ENCODE assay signal across 33 cellular contexts in genomic region chr15:58512522-58512921, GRCh38.
"Had no signal": no experiment of that assay in that cellular context is flagged by ENCODE, and none has a peak within 500 bp of the region (broad histone marks: within the 10 kb centered on the region; RNA-seq: fewer than 3 reads in every experiment).

No MANE protein-coding gene starts in this region.

- H3K36me3 Mint-ChIP-seq: activated CD4-positive, alpha-beta memory T cell treated with anti-CD3 and anti-CD28 coated beads for 36 hours had no signal

- H3K36me3 ChIP-seq: esophagus squamous epithelium, gastroesophageal sphincter, WERI-Rb-1 had no signal

- H3K4me1 ChIP-seq: gastroesophageal sphincter had no signal

- H3K27me3 Mint-ChIP-seq: activated CD4-positive, alpha-beta memory T cell treated with anti-CD3 and anti-CD28 coated beads for 36 hours; activated CD4-positive, alpha-beta T cell treated with anti-CD3 and anti-CD28 coated beads for 36 hours; activated CD4-positive, alpha-beta T cell treated with anti-CD3 and anti-CD28 coated beads, Interleukin-2, amount 10 ng/mL, durations not matched to agents 24 days and 14 days; activated CD8-positive, alpha-beta memory T cell treated with anti-CD3 and anti-CD28 coated beads, Interleukin-2, amount 10 ng/mL, durations not matched to agents 7 days and 5 days; activated naive CD8-positive, alpha-beta T cell treated with anti-CD3 and anti-CD28 coated beads, Interleukin-2, amount 10 ng/mL, durations not matched to agents 7 days and 5 days; T-helper 17 cell had no signal

- H3K4me3 Mint-ChIP-seq: activated B cell treated with CpG ODN at 0.5 μM for 24 hours; activated CD4-positive, alpha-beta memory T cell treated with anti-CD3 and anti-CD28 coated beads for 36 hours; activated CD4-positive, alpha-beta T cell treated with anti-CD3 and anti-CD28 coated beads for 36 hours; activated CD4-positive, alpha-beta T cell treated with anti-CD3 and anti-CD28 coated beads, Interleukin-2, amount 10 ng/mL, durations not matched to agents 24 days and 14 days; activated CD8-positive, alpha-beta memory T cell treated with anti-CD3 and anti-CD28 coated beads, Interleukin-2, amount 10 ng/mL, durations not matched to agents 7 days and 5 days; activated CD8-positive, alpha-beta T cell treated with anti-CD3 and anti-CD28 coated beads, Interleukin-2, amount 10 ng/mL, durations not matched to agents 7 days and 5 days; activated naive CD4-positive, alpha-beta T cell treated with anti-CD3 and anti-CD28 coated beads, Interleukin-2, amount 10 ng/mL, durations not matched to agents 7 days and 5 days; activated naive CD8-positive, alpha-beta T cell treated with anti-CD3 and anti-CD28 coated beads, Interleukin-2, amount 10 ng/mL, durations not matched to agents 7 days and 5 days; activated T-cell treated with anti-CD3 and anti-CD28 coated beads, Interleukin-2, amount 50 U/mL, for 72 hours; effector memory CD8-positive, alpha-beta T cell; T-helper 17 cell; T-helper 2 cell treated with Interferon-gamma antibody and Interleukin-4, amounts not matched to agents 5 μg/mL and 100 μg/mL, for 36 hours had no signal

- H3K27ac ChIP-seq: epithelial cell of prostate, esophagus squamous epithelium, gastroesophageal sphincter, WERI-Rb-1 had no signal

- H3K27ac Mint-ChIP-seq: activated B cell treated with CpG ODN at 0.5 μM for 24 hours; activated CD4-positive, alpha-beta memory T cell treated with anti-CD3 and anti-CD28 coated beads for 36 hours; activated CD4-positive, alpha-beta T cell treated with anti-CD3 and anti-CD28 coated beads for 36 hours; activated CD4-positive, alpha-beta T cell treated with anti-CD3 and anti-CD28 coated beads, Interleukin-2, amount 10 ng/mL, durations not matched to agents 24 days and 14 days; activated CD8-positive, alpha-beta memory T cell treated with anti-CD3 and anti-CD28 coated beads, Interleukin-2, amount 10 ng/mL, durations not matched to agents 7 days and 5 days; activated CD8-positive, alpha-beta T cell treated with anti-CD3 and anti-CD28 coated beads, Interleukin-2, amount 10 ng/mL, durations not matched to agents 7 days and 5 days; activated naive CD4-positive, alpha-beta T cell treated with anti-CD3 and anti-CD28 coated beads, Interleukin-2, amount 10 ng/mL, durations not matched to agents 7 days and 5 days; activated naive CD4-positive, alpha-beta T cell treated with anti-CD3 and anti-CD28 coated beads, Interleukin-2, amount 50 U/mL, for 72 hours; activated naive CD8-positive, alpha-beta T cell treated with anti-CD3 and anti-CD28 coated beads, Interleukin-2, amount 10 ng/mL, durations not matched to agents 7 days and 5 days; activated T-cell treated with anti-CD3 and anti-CD28 coated beads, Interleukin-2, amount 50 U/mL, for 72 hours; effector memory CD8-positive, alpha-beta T cell; T-helper 17 cell; T-helper 2 cell treated with Interferon-gamma antibody and Interleukin-4, amounts not matched to agents 5 μg/mL and 100 μg/mL, for 36 hours had no signal

- H3K27me3 ChIP-seq: esophagus squamous epithelium, gastroesophageal sphincter had no signal

- FAIRE-seq: astrocyte, colon, endometrium, endothelial cell of umbilical vein had no signal

- H3K9me3 ChIP-seq: esophagus squamous epithelium, gastroesophageal sphincter had no signal

- DNase-seq: activated B cell treated with CpG ODN at 0.5 μM for 24 hours; activated CD4-positive, alpha-beta memory T cell treated with anti-CD3 and anti-CD28 coated beads for 36 hours; activated CD4-positive, alpha-beta T cell treated with anti-CD3 and anti-CD28 coated beads for 36 hours; activated CD4-positive, alpha-beta T cell treated with anti-CD3 and anti-CD28 coated beads, Interleukin-2, amount 10 ng/mL, durations not matched to agents 24 days and 14 days; activated CD8-positive, alpha-beta memory T cell treated with anti-CD3 and anti-CD28 coated beads, Interleukin-2, amount 10 ng/mL, durations not matched to agents 7 days and 5 days; activated CD8-positive, alpha-beta memory T cell treated with anti-CD3 and anti-CD28 coated beads, Interleukin-2, amount 50 U/mL, for 4 hours; activated CD8-positive, alpha-beta T cell treated with anti-CD3 and anti-CD28 coated beads, Interleukin-2, amount 10 ng/mL, durations not matched to agents 7 days and 5 days; activated gamma-delta T cell; activated naive CD4-positive, alpha-beta T cell; activated naive CD4-positive, alpha-beta T cell treated with anti-CD3 and anti-CD28 coated beads, Interleukin-2, amount 10 ng/mL, durations not matched to agents 7 days and 5 days; activated naive CD8-positive, alpha-beta T cell treated with anti-CD3 and anti-CD28 coated beads, Interleukin-2, amount 10 ng/mL, durations not matched to agents 7 days and 5 days; activated T-cell treated with anti-CD3 and anti-CD28 coated beads, Interleukin-2, amount 50 U/mL, for 1 hour; activated T-cell treated with anti-CD3 and anti-CD28 coated beads, Interleukin-2, amount 50 U/mL, for 72 hours; caudate nucleus; cortex of kidney; dermis blood vessel endothelial cell; effector CD4-positive, alpha-beta T cell; effector memory CD8-positive, alpha-beta T cell; esophagus squamous epithelium; foreskin melanocyte; T-helper 1 cell; T-helper 17 cell; T1000; WERI-Rb-1 had no signal

- H3K4me3 ChIP-seq: esophagus squamous epithelium, gastroesophageal sphincter had no signal

- ATAC-seq: activated CD4-positive, alpha-beta T cell treated with anti-CD3 and anti-CD28 coated beads for 36 hours; activated CD4-positive, CD25-positive, alpha-beta regulatory T cell treated with anti-CD3 and anti-CD28 coated beads, Interleukin-2, amount 50 U/mL, for 24 hours; activated CD8-positive, alpha-beta memory T cell treated with anti-CD3 and anti-CD28 coated beads, Interleukin-2, amount 10 ng/mL, durations not matched to agents 7 days and 5 days; activated CD8-positive, alpha-beta T cell treated with anti-CD3 and anti-CD28 coated beads, Interleukin-2, amount 10 ng/mL, durations not matched to agents 7 days and 5 days; activated naive CD4-positive, alpha-beta T cell treated with anti-CD3 and anti-CD28 coated beads, Interleukin-2, amount 50 U/mL, for 72 hours; activated T-cell treated with anti-CD3 and anti-CD28 coated beads, Interleukin-2, amount 50 U/mL, for 72 hours; effector memory CD8-positive, alpha-beta T cell; gastroesophageal sphincter; T-helper 17 cell had no signal
